Comparison of ENCODE assay signal across 12 cellular contexts in genomic region chr10:120978589-120979252, GRCh38.
A peak's percentile ranks its signal among the peaks of the same experiment; 100 is the strongest.
DNase-seq lines count a peak whose midpoint lies in the region; ATAC-seq, FAIRE-seq and TF ChIP-seq lines count a peak whose summit lies in the region.
"Had no signal": no experiment of that assay in that cellular context is flagged by ENCODE, and none has a peak within 500 bp of the region (broad histone marks: within the 10 kb centered on the region; RNA-seq: fewer than 3 reads in every experiment).

No MANE protein-coding gene starts in this region.

- H3K27me3 ChIP-seq in BE2C (peaks cover 4% of the 10 kb centered on the region; the same call in 1 of the 2 replicates), neural progenitor cell (peaks cover 41% of the 10 kb centered on the region), gastroesophageal sphincter (peaks cover 44% of the 10 kb centered on the region), psoas muscle (ENCODE audit: insufficient read depth in 3 of 3, low read length in 2 of 3) (peaks cover 9 to 80% (median 21%) of the 10 kb centered on the region in 3 donors)

- H3K36me3 ChIP-seq in BE2C (no peaks in the 10 kb centered on the region), neural progenitor cell (no peaks in the 10 kb centered on the region), gastroesophageal sphincter (no peaks in the 10 kb centered on the region), psoas muscle (ENCODE audit: insufficient read depth in 1 of 2, low read depth in 1 of 2) (no peaks in the 10 kb centered on the region)

- H3K4me1 Mint-ChIP-seq in neural progenitor cell = peaks cover 25% of the 10 kb centered on the region
- H3K4me1 Mint-ChIP-seq: stimulated activated naive B cell treated with anti-CD40 and anti-IgM and Interleukin-4, amounts not matched to agents 10 μg/mL and 1 μg/mL and 100 μg/mL, for 72 hours had no signal

- H3K4me3 Mint-ChIP-seq in neural progenitor cell = peak overlapping the region; percentile 84

- H3K4me3 ChIP-seq in BE2C (ENCODE audit: low read depth, low read length) (peak overlapping the region; percentile 57), fibroblast of villous mesenchyme (ENCODE audit: low read depth, low read length) (peak overlapping the region; percentile 34), neural progenitor cell (peak overlapping the region; percentile 48), gastroesophageal sphincter (peak overlapping the region in 1 of 2 donors; percentile 50), psoas muscle (no peak overlapping the region)

- H3K9me3 Mint-ChIP-seq in neural progenitor cell = peaks cover 26% of the 10 kb centered on the region

- ATAC-seq in gastroesophageal sphincter (no peak), psoas muscle (no peak)

- peaks cover 20% of the 10 kb centered on the region for H3K27me3 Mint-ChIP-seq in neural progenitor cell (ENCODE audit: insufficient read depth, low read depth)

- intact Hi-C loops in psoas muscle (cut with DNase I) = no loop called here

- H3K79me2 ChIP-seq in neural progenitor cell (ENCODE audit: low read depth) = no peaks in the 10 kb centered on the region

- no peak for TF ChIP-seq POLR2A in gastroesophageal sphincter (IDR thresholded peaks at IDR 0.05)

- H3K36me3 Mint-ChIP-seq in neural progenitor cell = peaks cover 2% of the 10 kb centered on the region
- H3K36me3 Mint-ChIP-seq: stimulated activated naive B cell treated with anti-CD40 and anti-IgM and Interleukin-4, amounts not matched to agents 10 μg/mL and 1 μg/mL and 100 μg/mL, for 72 hours had no signal

- H3K9me3 ChIP-seq in BE2C = 0 out of 2 replicates have a peak, but pooled peaks cover 3% of the 10 kb centered on the region
- H3K9me3 ChIP-seq in neural progenitor cell (ENCODE audit: low read depth) = no peaks in the 10 kb centered on the region
- peaks cover 0 to 20% (median 0%) of the 10 kb centered on the region in 3 donors for H3K9me3 ChIP-seq in gastroesophageal sphincter
- H3K9me3 ChIP-seq in psoas muscle = peaks cover 7% of the 10 kb centered on the region

- H3K4me1 ChIP-seq in BE2C (no peaks in the 10 kb centered on the region), neural progenitor cell (peaks cover 36% of the 10 kb centered on the region), gastroesophageal sphincter (peaks cover 0 to 15% (median 8%) of the 10 kb centered on the region in 3 donors), psoas muscle (no peaks in the 10 kb centered on the region)

- H3K9ac ChIP-seq in neural progenitor cell = no peak overlapping the region

- TF ChIP-seq EP300 in gastroesophageal sphincter (IDR thresholded peaks at IDR 0.05) = no peak

- FAIRE-seq in D721Med (lab: Jason Lieb, UNC) = no peak
- FAIRE-seq: islet of Langerhans had no signal

- no peak overlapping the region for H2AFZ ChIP-seq in neural progenitor cell (replicated peaks)

- H3K27ac Mint-ChIP-seq in neural progenitor cell = no peak overlapping the region
- H3K27ac Mint-ChIP-seq: stimulated activated naive B cell treated with anti-CD40 and anti-IgM and Interleukin-4, amounts not matched to agents 10 μg/mL and 1 μg/mL and 100 μg/mL, for 72 hours had no signal

- no peak for DNase-seq in BE2C
- DNase-seq in NCI-H226 = peak; percentile 50
- DNase-seq in fibroblast of villous mesenchyme (ENCODE audit: low read depth) = peak; percentile 86
- DNase-seq in neural progenitor cell (ENCODE audit: low spot score) = no peak
- DNase-seq in NCI-H345 treated with DMSO at 0.1 percent for 48 hours (lab: John Stamatoyannopoulos, UW; ENCODE audit: unreplicated experiment) = no peak
- no peak for DNase-seq in D721Med (ENCODE audit: insufficient read length, low spot score)
- DNase-seq in psoas muscle = no peak
- DNase-seq: cortex of kidney; stimulated activated naive B cell treated with anti-CD40 and anti-IgM and Interleukin-4, amounts not matched to agents 10 μg/mL and 1 μg/mL and 100 μg/mL, for 72 hours had no signal

- 20 to 33% methylated on average over 7 to 13 of the region's 15 CpGs for WGBS in gastroesophageal sphincter (ENCODE audit: low coverage in 1 of 2), 2 donors
- WGBS in psoas muscle, 3 donors = 10 to 16% (median 11%) methylated on average over 15 of the region's 15 CpGs

- H3K27ac ChIP-seq in neural progenitor cell = no peak overlapping the region
- no peak overlapping the region for H3K27ac ChIP-seq in gastroesophageal sphincter
- H3K27ac ChIP-seq in psoas muscle = no peak overlapping the region
- H3K27ac ChIP-seq: C4-2B had no signal

- H3K4me2 ChIP-seq in neural progenitor cell = peak overlapping the region; percentile 86

- peaks cover 3% of the 10 kb centered on the region for H4K20me1 ChIP-seq in neural progenitor cell (ENCODE audit: low read depth)

- H3F3A ChIP-seq in neural progenitor cell (ENCODE audit: low read depth) = peaks cover 6% of the 10 kb centered on the region

- TF ChIP-seq CTCF in BE2C (IDR thresholded peaks at IDR 0.05; ENCODE audit: low read depth, low read length) (no peak), fibroblast of villous mesenchyme (IDR thresholded peaks at IDR 0.05; ENCODE audit: insufficient read depth, low read depth, low read length) (no peak), neural progenitor cell (IDR thresholded peaks at IDR 0.05) (no peak), D721Med (IDR thresholded peaks at IDR 0.05; ENCODE audit: insufficient read depth, missing control alignments) (no peak), gastroesophageal sphincter (IDR thresholded peaks at IDR 0.05) (no peak), psoas muscle (IDR thresholded peaks at IDR 0.05) (no peak)

Comparison
In these comparisons a context has a peak if more than half of its experiments do, and no peak if none do; other contexts are left out.
1. DNase-seq: peak in NCI-H226 (single experiment) and fibroblast of villous mesenchyme (single experiment); none in BE2C (single experiment), neural progenitor cell (single experiment), NCI-H345 treated with DMSO at 0.1 percent for 48 hours (single experiment), D721Med (single experiment) and psoas muscle (0 of 2).